8 cellular contexts compared by ENCODE assay signal in the genomic region with DNA sequence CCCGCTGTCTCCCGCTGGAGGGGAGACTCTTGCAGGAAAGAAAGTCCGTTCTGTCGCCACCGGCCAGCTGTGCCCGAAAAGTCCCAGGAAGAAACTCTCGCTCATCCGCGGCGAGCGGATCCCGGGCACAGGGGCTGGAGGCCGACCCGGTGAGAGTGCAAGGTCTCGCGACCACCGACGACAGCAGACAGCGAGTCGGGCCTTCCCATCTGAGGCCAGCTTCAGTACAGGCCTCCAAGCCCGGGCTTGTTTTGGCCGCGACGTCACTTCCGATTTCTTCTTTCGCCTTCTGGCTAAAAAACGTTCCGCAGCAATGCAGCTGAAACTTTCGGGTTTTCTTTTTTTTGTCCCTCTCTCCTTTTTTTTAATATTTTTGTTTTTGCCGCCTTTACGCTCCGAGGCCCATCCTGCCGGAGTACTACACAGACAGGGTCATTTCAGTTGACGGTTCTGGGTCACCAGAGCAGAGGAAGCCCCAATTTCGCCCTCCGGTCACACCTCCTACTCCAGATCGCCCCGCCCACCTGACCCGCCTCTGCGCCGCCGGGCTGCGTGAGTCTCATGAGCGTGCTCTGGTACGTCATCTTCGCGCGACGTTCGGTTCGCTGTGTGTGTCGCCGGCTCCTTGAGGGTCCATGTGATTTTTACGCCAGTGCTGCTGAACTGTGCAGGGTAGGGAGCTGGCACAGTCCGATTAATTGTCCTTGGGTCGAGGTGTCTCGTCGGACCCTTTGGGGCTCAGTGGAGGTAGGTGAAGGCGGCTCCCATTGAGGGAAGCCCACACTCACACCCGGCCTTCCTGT. TPM values are rescaled to one million over a fixed set of nuclear protein-coding genes. Genes with fewer than 3 reads are reported as not detected.
DNase-seq lines count a peak whose midpoint lies in the region; ATAC-seq and TF ChIP-seq lines count a peak whose summit lies in the region.

A gene with protein sequence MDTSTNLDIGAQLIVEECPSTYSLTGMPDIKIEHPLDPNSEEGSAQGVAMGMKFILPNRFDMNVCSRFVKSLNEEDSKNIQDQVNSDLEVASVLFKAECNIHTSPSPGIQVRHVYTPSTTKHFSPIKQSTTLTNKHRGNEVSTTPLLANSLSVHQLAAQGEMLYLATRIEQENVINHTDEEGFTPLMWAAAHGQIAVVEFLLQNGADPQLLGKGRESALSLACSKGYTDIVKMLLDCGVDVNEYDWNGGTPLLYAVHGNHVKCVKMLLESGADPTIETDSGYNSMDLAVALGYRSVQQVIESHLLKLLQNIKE (minus strand): TSS at position 474 of the 803 bp plus-strand sequence. CDS start 2,758 bp downstream, outside the sequence.
A gene with protein sequence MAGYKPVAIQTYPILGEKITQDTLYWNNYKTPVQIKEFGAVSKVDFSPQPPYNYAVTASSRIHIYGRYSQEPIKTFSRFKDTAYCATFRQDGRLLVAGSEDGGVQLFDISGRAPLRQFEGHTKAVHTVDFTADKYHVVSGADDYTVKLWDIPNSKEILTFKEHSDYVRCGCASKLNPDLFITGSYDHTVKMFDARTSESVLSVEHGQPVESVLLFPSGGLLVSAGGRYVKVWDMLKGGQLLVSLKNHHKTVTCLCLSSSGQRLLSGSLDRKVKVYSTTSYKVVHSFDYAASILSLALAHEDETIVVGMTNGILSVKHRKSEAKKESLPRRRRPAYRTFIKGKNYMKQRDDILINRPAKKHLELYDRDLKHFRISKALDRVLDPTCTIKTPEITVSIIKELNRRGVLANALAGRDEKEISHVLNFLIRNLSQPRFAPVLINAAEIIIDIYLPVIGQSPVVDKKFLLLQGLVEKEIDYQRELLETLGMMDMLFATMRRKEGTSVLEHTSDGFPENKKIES (plus strand): TSS at position 578 of the 803 bp plus-strand sequence. CDS start 1,602 bp downstream, outside the sequence.

- H3K4me1 ChIP-seq in DND-41 (ENCODE audit: insufficient read depth, low read length) = peaks cover 44% of the 10 kb centered on the region
- peaks cover 33% of the 10 kb centered on the region for H3K4me1 ChIP-seq in GM23248 (ENCODE audit: insufficient read depth)
- H3K4me1 ChIP-seq in esophagus squamous epithelium = peaks cover 12 to 46% (median 26%) of the 10 kb centered on the region in 3 donors

- peak within 1 kb of the TSS; percentile 92 for H3K27ac ChIP-seq in DND-41 (ENCODE audit: low read length)
- peak within 1 kb of the TSS; percentile 80 for H3K27ac ChIP-seq in GM23248
- peak within 1 kb of the TSS; percentile 92 to 99 (median 96) for H3K27ac ChIP-seq in esophagus squamous epithelium

- H3K79me2 ChIP-seq in DND-41 (ENCODE audit: insufficient read depth, low read length) = peaks cover 78% of the 10 kb centered on the region
- peaks cover 74% of the 10 kb centered on the region for H3K79me2 ChIP-seq in GM23248 (ENCODE audit: insufficient read depth)

- peak within 1 kb of the TSS; percentile 99 for H3K27ac Mint-ChIP-seq in activated T-helper 1 cell treated with anti-CD3 and anti-CD28 coated beads, Interleukin-12 subunit alpha, Interleukin-12 subunit beta, Interleukin-2, Interleukin-4 antibody, amounts not matched to agents 30 ng/mL and 10 ng/mL and 1 ng/mL, durations not matched to agents 14 hours and 24 hours and 36 hours

- H3K36me3 ChIP-seq in DND-41 (ENCODE audit: insufficient read depth, low read length) (peaks cover 36% of the 10 kb centered on the region), GM23248 (ENCODE audit: low read depth) (peaks cover 15% of the 10 kb centered on the region), esophagus squamous epithelium (peaks cover 0 to 46% (median 6%) of the 10 kb centered on the region in 3 donors)

- H2AFZ ChIP-seq in DND-41 (ENCODE audit: low read depth, low read length) (peak within 1 kb of the TSS; percentile 93), GM23248 (peak within 1 kb of the TSS; percentile 93)

- intact Hi-C loops in activated T-helper 1 cell treated with anti-CD3 and anti-CD28 coated beads, Interleukin-12 subunit alpha, Interleukin-12 subunit beta, Interleukin-2, Interleukin-4 antibody, amounts not matched to agents 30 ng/mL and 10 ng/mL and 1 ng/mL, durations not matched to agents 14 hours and 24 hours and 36 hours (cut with micrococcal nuclease) = loop anchor here (1.0 to 10.0 kb wide), 9 partner anchors 29 to 1978 kb away; a partner anchor contains a TSS
- intact Hi-C loops in esophagus squamous epithelium (cut with DNase I) = no loop called here

- H3K9me2 ChIP-seq in GM23248 (ENCODE audit: insufficient read depth) = no peaks in the 10 kb centered on the region

- in situ Hi-C loops in GM23248 (cut with MboI) = no loop called here

- peak within 1 kb of the TSS; percentile 95 for H3K4me3 Mint-ChIP-seq in activated T-helper 1 cell treated with anti-CD3 and anti-CD28 coated beads, Interleukin-12 subunit alpha, Interleukin-12 subunit beta, Interleukin-2, Interleukin-4 antibody, amounts not matched to agents 30 ng/mL and 10 ng/mL and 1 ng/mL, durations not matched to agents 14 hours and 24 hours and 36 hours

- peak within 1 kb of the TSS; percentile 96 for H3K9ac ChIP-seq in DND-41 (ENCODE audit: low read depth, low read length)
- peak within 1 kb of the TSS; percentile 97 for H3K9ac ChIP-seq in GM23248

- H3K4me2 ChIP-seq in DND-41 (ENCODE audit: insufficient read depth, low read length) (peak within 1 kb of the TSS; percentile 96), GM23248 (ENCODE audit: unreplicated experiment) (peak within 1 kb of the TSS; percentile 100)

- no peaks in the 10 kb centered on the region for H3K27me3 Mint-ChIP-seq in activated T-helper 1 cell treated with anti-CD3 and anti-CD28 coated beads, Interleukin-12 subunit alpha, Interleukin-12 subunit beta, Interleukin-2, Interleukin-4 antibody, amounts not matched to agents 30 ng/mL and 10 ng/mL and 1 ng/mL, durations not matched to agents 14 hours and 24 hours and 36 hours (ENCODE audit: insufficient read depth)

- peaks cover 32% of the 10 kb centered on the region for H3K4me1 Mint-ChIP-seq in activated T-helper 1 cell treated with anti-CD3 and anti-CD28 coated beads, Interleukin-12 subunit alpha, Interleukin-12 subunit beta, Interleukin-2, Interleukin-4 antibody, amounts not matched to agents 30 ng/mL and 10 ng/mL and 1 ng/mL, durations not matched to agents 14 hours and 24 hours and 36 hours (ENCODE audit: low read depth)

- peak in 3 of 4 donors; percentile 34 to 71 (median 35) for TF ChIP-seq POLR2A in esophagus squamous epithelium (IDR thresholded peaks at IDR 0.05)

- H3F3A ChIP-seq in GM23248 (ENCODE audit: insufficient read depth) = no peaks in the 10 kb centered on the region

- H3K36me3 Mint-ChIP-seq in activated T-helper 1 cell treated with anti-CD3 and anti-CD28 coated beads, Interleukin-12 subunit alpha, Interleukin-12 subunit beta, Interleukin-2, Interleukin-4 antibody, amounts not matched to agents 30 ng/mL and 10 ng/mL and 1 ng/mL, durations not matched to agents 14 hours and 24 hours and 36 hours (ENCODE audit: low read depth) = peaks cover 25% of the 10 kb centered on the region

- H3K9me3 ChIP-seq in DND-41 (ENCODE audit: insufficient read depth, low read length, severe bottlenecking) (no peaks in the 10 kb centered on the region), GM23248 (ENCODE audit: low read depth) (no peaks in the 10 kb centered on the region), esophagus squamous epithelium (no peaks in the 10 kb centered on the region)

- no peaks in the 10 kb centered on the region for H3K9me3 Mint-ChIP-seq in activated T-helper 1 cell treated with anti-CD3 and anti-CD28 coated beads, Interleukin-12 subunit alpha, Interleukin-12 subunit beta, Interleukin-2, Interleukin-4 antibody, amounts not matched to agents 30 ng/mL and 10 ng/mL and 1 ng/mL, durations not matched to agents 14 hours and 24 hours and 36 hours

- TF ChIP-seq CTCF in DND-41 (IDR thresholded peaks at IDR 0.05; ENCODE audit: borderline replicate concordance, extremely low read depth, low read length, poor library complexity, severe bottlenecking) (no peak), esophagus squamous epithelium (IDR thresholded peaks at IDR 0.05) (peak in 3 of 6 experiments; percentile 11 to 16 (median 14))

- H3K27me3 ChIP-seq in DND-41 (ENCODE audit: insufficient read depth, low read length, poor library complexity) (no peaks in the 10 kb centered on the region), GM23248 (replicated peaks; ENCODE audit: insufficient read depth) (no peaks in the 10 kb centered on the region), esophagus squamous epithelium (no peaks in the 10 kb centered on the region)

- H4K20me1 ChIP-seq in DND-41 (ENCODE audit: insufficient read depth, low read length) (peaks cover under 1% of the 10 kb centered on the region; the same call in 1 of the 2 replicates), GM23248 (ENCODE audit: insufficient read depth) (no peaks in the 10 kb centered on the region)

- peak; percentile 96 for DNase-seq in DND-41
- DNase-seq in GM23248 = peak; percentile 99
- peak; percentile 89 to 94 for DNase-seq in Kasumi-1 (lab: John Stamatoyannopoulos, UW)
- peak; percentile 95 for DNase-seq in RPMI7951 (ENCODE audit: low read depth)
- peak; percentile 98 for DNase-seq in activated T-helper 1 cell treated with anti-CD3 and anti-CD28 coated beads, Interleukin-12 subunit alpha, Interleukin-12 subunit beta, Interleukin-2, Interleukin-4 antibody, amounts not matched to agents 30 ng/mL and 10 ng/mL and 1 ng/mL, durations not matched to agents 14 hours and 24 hours and 36 hours (ENCODE audit: low spot score)
- DNase-seq in esophagus squamous epithelium (lab: John Stamatoyannopoulos, UW) = peak; percentile 97
- DNase-seq in myocyte (ENCODE audit: low read depth) = peak; percentile 99
- DNase-seq in stimulated activated CD8-positive, alpha-beta memory T cell treated with anti-CD3 and anti-CD28 coated beads, Interleukin-7, amount 100 ng/mL, for 48 hours (ENCODE audit: extremely low read depth in 1 of 2, low read depth in 1 of 2) = peak; percentile 90 to 98

- WGBS in GM23248 (ENCODE audit: low coverage in 1 of 2, low lambda C conversion rate in 2 of 2, missing lambda C conversion rate in 2 of 2), 2 experiments = 1% methylated on average over 59 to 60 of the region's 60 CpGs
- WGBS in esophagus squamous epithelium, 2 donors = 1% methylated on average over 32 to 35 of the region's 60 CpGs

- ATAC-seq in DND-41 (ENCODE audit: insufficient read depth, low read depth) = peak; percentile 90

- peak within 1 kb of the TSS; percentile 90 to 96 for H3K4me3 ChIP-seq in DND-41 (ENCODE audit: low read depth in 1 of 2, low read length in 2 of 2)
- peak within 1 kb of the TSS; percentile 100 for H3K4me3 ChIP-seq in GM23248
- H3K4me3 ChIP-seq in esophagus squamous epithelium = peak within 1 kb of the TSS; percentile 68 to 96 (median 84)

RNA-seq across cellular contexts. Expression of the first gene that starts in this region (rescaled TPM):
- total RNA-seq in GM23248 (2014; rRNA removed; shearing (Covaris generic)) = 23.6 and 54.3 TPM in 2 replicates
- 30.2 and 32.5 TPM in 2 replicates for polyA plus RNA-seq in GM23248 (2016; fragmentation: Nextera tagmentation; extraction: Ambion mirVana)
- total RNA-seq in RPMI7951 (2014; rRNA removed; shearing (Covaris generic)) = 15.2 and 19.5 TPM in 2 replicates
- 15.8 and 18.8 TPM in 2 replicates for total RNA-seq in activated T-helper 1 cell treated with anti-CD3 and anti-CD28 coated beads, Interleukin-12 subunit alpha, Interleukin-12 subunit beta, Interleukin-2, Interleukin-4 antibody, amounts not matched to agents 30 ng/mL and 10 ng/mL and 1 ng/mL, durations not matched to agents 14 hours and 24 hours and 36 hours
- total RNA-seq in esophagus squamous epithelium (10 to 100 TPM in 3 of 4 donors, 1 to 10 TPM in 1; 7.1 to 35.3 (median 15.2) TPM), myocyte (29.2 and 29.4 TPM in 2 replicates)
- 20.5 TPM for polyA plus RNA-seq in myocyte (2012)

RNA-seq across cellular contexts. Expression of the second gene that starts in this region (rescaled TPM):
- total RNA-seq in GM23248 (2014; rRNA removed; shearing (Covaris generic)) = 12.6 and 26.2 TPM in 2 replicates
- polyA plus RNA-seq in GM23248 (2016; fragmentation: Nextera tagmentation; extraction: Ambion mirVana) = 13.0 and 13.9 TPM in 2 replicates
- total RNA-seq in RPMI7951 (2014; rRNA removed; shearing (Covaris generic)) = 14.7 and 19.0 TPM in 2 replicates
- total RNA-seq in activated T-helper 1 cell treated with anti-CD3 and anti-CD28 coated beads, Interleukin-12 subunit alpha, Interleukin-12 subunit beta, Interleukin-2, Interleukin-4 antibody, amounts not matched to agents 30 ng/mL and 10 ng/mL and 1 ng/mL, durations not matched to agents 14 hours and 24 hours and 36 hours = 61.0 and 64.1 TPM in 2 replicates
- total RNA-seq in esophagus squamous epithelium = 10 to 100 TPM; 12.8 to 31.7 (median 24.1) TPM
- 21.4 and 22.1 TPM in 2 replicates for total RNA-seq in myocyte
- 7.8 TPM for polyA plus RNA-seq in myocyte (2012)

Comparison
In these comparisons a context has a peak if more than half of its experiments do, and no peak if none do; other contexts are left out.
1. Peak in every context shown above with its lines: DNase-seq, ATAC-seq, H3K4me3 ChIP-seq and H3K27ac ChIP-seq.